In genomic region chr19:1275976-1276619, GRCh38 we compare ENCODE assay signal across 8 cellular contexts. TPM values are rescaled to one million over a fixed set of nuclear protein-coding genes. Genes with fewer than 3 reads are reported as not detected.
A peak's percentile ranks its signal among the peaks of the same experiment; 100 is the strongest.
DNase-seq lines count a peak whose midpoint lies in the region; ATAC-seq and TF ChIP-seq lines count a peak whose summit lies in the region.

No MANE protein-coding gene starts in this region.

- POLR2A ChIA-PET in activated CD4-positive, alpha-beta T cell treated with anti-CD3 and anti-CD28 coated beads, Interleukin-2, amount 10 ng/mL, durations not matched to agents 7 days and 5 days (lab: Charles Lee) = interaction anchor here (1.4 kb wide), 1 partner anchor 23 kb away, joined by 3 read pairs; no protein-coding TSS in a partner anchor

- CTCF ChIA-PET in activated CD4-positive, alpha-beta T cell treated with anti-CD3 and anti-CD28 coated beads, Interleukin-2, amount 10 ng/mL, durations not matched to agents 7 days and 5 days (lab: Charles Lee) = interaction anchor here (0.7 to 1.8 kb wide), 3 partner anchors 10 to 107 kb away, joined by 3 to 12 read pairs (median 6); partner anchors contain the start of genes ATP5F1D and NDUFS7

- no peak for DNase-seq in activated CD4-positive, alpha-beta T cell treated with anti-CD3 and anti-CD28 coated beads, Interleukin-2, amount 10 ng/mL, durations not matched to agents 7 days and 5 days
- no peak for DNase-seq in activated CD4-positive, alpha-beta T cell treated with anti-CD3 and anti-CD28 coated beads, Interleukin-2, amount 50 U/mL, for 1 hour
- DNase-seq in ascending aorta (ENCODE audit: low spot score in 2 of 2) (no peak), right lobe of liver (peak in 1 of 3 donors; percentile 74), thyroid gland (no peak), cortex of kidney (lab: John Stamatoyannopoulos, UW) (no peak), NCI-H2107 treated with DMSO at 0.1 percent for 48 hours (lab: John Stamatoyannopoulos, UW; ENCODE audit: unreplicated experiment) (no peak), GOT3 (lab: John Stamatoyannopoulos, UW) (no peak)

- H3K36me3 ChIP-seq in ascending aorta (peaks cover 44 to 56% of the 10 kb centered on the region in 2 donors), right lobe of liver (peaks cover 7 to 45% (median 27%) of the 10 kb centered on the region in 4 donors), thyroid gland (peaks cover 47 to 50% of the 10 kb centered on the region in 2 donors)

- H3K4me3 ChIP-seq in ascending aorta (peak overlapping the region; percentile 79 to 86), right lobe of liver (peak overlapping the region; percentile 57 to 72 (median 70)), thyroid gland (replicated peaks in 1 of 3) (peak overlapping the region in 2 of 3 donors; percentile 46 to 74)

- H3K9me3 Mint-ChIP-seq in activated CD4-positive, alpha-beta T cell treated with anti-CD3 and anti-CD28 coated beads, Interleukin-2, amount 10 ng/mL, durations not matched to agents 7 days and 5 days = no peaks in the 10 kb centered on the region

- H3K4me3 Mint-ChIP-seq in activated CD4-positive, alpha-beta T cell treated with anti-CD3 and anti-CD28 coated beads, Interleukin-2, amount 10 ng/mL, durations not matched to agents 7 days and 5 days = peak overlapping the region; percentile 88

- peak overlapping the region; percentile 97 for H3K27ac Mint-ChIP-seq in activated CD4-positive, alpha-beta T cell treated with anti-CD3 and anti-CD28 coated beads, Interleukin-2, amount 10 ng/mL, durations not matched to agents 7 days and 5 days

- no peaks in the 10 kb centered on the region for H3K27me3 Mint-ChIP-seq in activated CD4-positive, alpha-beta T cell treated with anti-CD3 and anti-CD28 coated beads, Interleukin-2, amount 10 ng/mL, durations not matched to agents 7 days and 5 days

- TF ChIP-seq POLR2A in right lobe of liver (IDR thresholded peaks at IDR 0.05) (no peak), thyroid gland (IDR thresholded peaks at IDR 0.05) (no peak)

- intact Hi-C loops in ascending aorta (cut with DNase I) = loop anchor here (1.0 to 5.0 kb wide), 2 partner anchors 78 to 216 kb away; partner anchors contain the start of genes PCSK4 and REEP6
- intact Hi-C loops in right lobe of liver (cut with DNase I) = loop anchor here in 1 of 2 donors (5.0 kb wide), 1 partner anchor 121 kb away; no protein-coding TSS in a partner anchor
- intact Hi-C loops in thyroid gland (cut with DNase I) = loop anchor here (2.0 to 5.0 kb wide), 2 partner anchors 79 to 131 kb away; partner anchors contain the start of gene DAZAP1

- H3K4me1 ChIP-seq in ascending aorta (peaks cover 26 to 44% of the 10 kb centered on the region in 2 donors), right lobe of liver (peaks cover 0 to 49% (median 20%) of the 10 kb centered on the region in 4 donors), thyroid gland (peaks cover 28 to 46% of the 10 kb centered on the region in 2 donors)

- H3K9me3 ChIP-seq in ascending aorta = no peaks in the 10 kb centered on the region
- no peaks in the 10 kb centered on the region for H3K9me3 ChIP-seq in right lobe of liver
- no peaks in the 10 kb centered on the region for H3K9me3 ChIP-seq in thyroid gland

- TF ChIP-seq CTCF in ascending aorta (IDR thresholded peaks at IDR 0.05) = no peak
- TF ChIP-seq CTCF in right lobe of liver (IDR thresholded peaks at IDR 0.05) = no peak
- no peak for TF ChIP-seq CTCF in thyroid gland (IDR thresholded peaks at IDR 0.05)

- no peak for ATAC-seq in right lobe of liver

- peaks cover 50% of the 10 kb centered on the region for H3K4me1 Mint-ChIP-seq in activated CD4-positive, alpha-beta T cell treated with anti-CD3 and anti-CD28 coated beads, Interleukin-2, amount 10 ng/mL, durations not matched to agents 7 days and 5 days

- H3K27ac ChIP-seq in ascending aorta = peak overlapping the region; percentile 94 to 99
- H3K27ac ChIP-seq in right lobe of liver = peak overlapping the region; percentile 84 to 97 (median 95)
- H3K27ac ChIP-seq in thyroid gland = peak overlapping the region; percentile 80 to 99 (median 98)

- H3K27me3 ChIP-seq in ascending aorta (no peaks in the 10 kb centered on the region), right lobe of liver (no peaks in the 10 kb centered on the region), thyroid gland (no peaks in the 10 kb centered on the region)

- peaks cover 51% of the 10 kb centered on the region for H3K36me3 Mint-ChIP-seq in activated CD4-positive, alpha-beta T cell treated with anti-CD3 and anti-CD28 coated beads, Interleukin-2, amount 10 ng/mL, durations not matched to agents 7 days and 5 days (ENCODE audit: low read depth)

- 55% methylated on average over 7 of the region's 43 CpGs for WGBS in right lobe of liver (ENCODE audit: insufficient coverage, low coverage, low lambda C conversion rate, missing lambda C conversion rate)
- 23 to 30% methylated on average over 19 to 26 of the region's 43 CpGs for WGBS in thyroid gland, 2 donors

RNA-seq across cellular contexts. Expression of gene FAM174C, which starts 0.8 kb away (rescaled TPM):
- total RNA-seq in activated CD4-positive, alpha-beta T cell treated with anti-CD3 and anti-CD28 coated beads, Interleukin-2, amount 10 ng/mL, durations not matched to agents 7 days and 5 days = 10 to 100 TPM; 47.8 to 51.5 TPM
- 156 TPM for total RNA-seq in ascending aorta
- total RNA-seq in right lobe of liver = 100 to 1,000 TPM in 1 of 6 experiments, 10 to 100 TPM in 5; 34.0 to 103 (median 43.8) TPM
- 100 to 1,000 TPM in 1 of 4 donors, 10 to 100 TPM in 3; 50.8 to 114 (median 64.6) TPM for total RNA-seq in thyroid gland

RNA-seq across cellular contexts. Expression of gene CIRBP, which starts 7.0 kb away (rescaled TPM):
- 100 to 1,000 TPM; 169 to 224 TPM for total RNA-seq in activated CD4-positive, alpha-beta T cell treated with anti-CD3 and anti-CD28 coated beads, Interleukin-2, amount 10 ng/mL, durations not matched to agents 7 days and 5 days
- total RNA-seq in ascending aorta = 442 TPM
- total RNA-seq in right lobe of liver = 100 to 1,000 TPM in 2 of 6 experiments, 10 to 100 TPM in 4; 69.2 to 111 (median 89.5) TPM
- total RNA-seq in thyroid gland = 1,000 to 10,000 TPM in 2 of 4 donors, 100 to 1,000 TPM in 2; 679 to 1,194 (median 893) TPM

RNA-seq across cellular contexts. Expression of gene EFNA2, which starts 9.6 kb away (rescaled TPM):
- not detected for total RNA-seq in activated CD4-positive, alpha-beta T cell treated with anti-CD3 and anti-CD28 coated beads, Interleukin-2, amount 10 ng/mL, durations not matched to agents 7 days and 5 days
- total RNA-seq in ascending aorta (not detected), right lobe of liver (10 to 100 TPM in 1 of 6 experiments, 1 to 10 TPM in 5; 4.2 to 10.3 (median 5.6) TPM), thyroid gland (not detected)

RNA-seq across cellular contexts. Expression of gene MIDN, which starts 27.7 kb away (rescaled TPM):
- 10 to 100 TPM; 58.0 to 65.7 TPM for total RNA-seq in activated CD4-positive, alpha-beta T cell treated with anti-CD3 and anti-CD28 coated beads, Interleukin-2, amount 10 ng/mL, durations not matched to agents 7 days and 5 days
- total RNA-seq in ascending aorta (307 TPM), right lobe of liver (10 to 100 TPM; 22.3 to 55.1 (median 29.3) TPM), thyroid gland (10 to 100 TPM; 16.2 to 89.2 (median 17.9) TPM)

RNA-seq across cellular contexts. Expression of gene ATP5F1D, which starts 34.5 kb away (rescaled TPM):
- total RNA-seq in activated CD4-positive, alpha-beta T cell treated with anti-CD3 and anti-CD28 coated beads, Interleukin-2, amount 10 ng/mL, durations not matched to agents 7 days and 5 days = 100 to 1,000 TPM; 151 to 166 TPM
- total RNA-seq in ascending aorta (232 TPM), right lobe of liver (100 to 1,000 TPM in 5 of 6 experiments, 10 to 100 TPM in 1; 98.1 to 240 (median 137) TPM), thyroid gland (100 to 1,000 TPM in 1 of 4 donors, 10 to 100 TPM in 3; 39.2 to 182 (median 83.0) TPM)
